ENCODE assay signal across 16 cellular contexts in the genomic region with DNA sequence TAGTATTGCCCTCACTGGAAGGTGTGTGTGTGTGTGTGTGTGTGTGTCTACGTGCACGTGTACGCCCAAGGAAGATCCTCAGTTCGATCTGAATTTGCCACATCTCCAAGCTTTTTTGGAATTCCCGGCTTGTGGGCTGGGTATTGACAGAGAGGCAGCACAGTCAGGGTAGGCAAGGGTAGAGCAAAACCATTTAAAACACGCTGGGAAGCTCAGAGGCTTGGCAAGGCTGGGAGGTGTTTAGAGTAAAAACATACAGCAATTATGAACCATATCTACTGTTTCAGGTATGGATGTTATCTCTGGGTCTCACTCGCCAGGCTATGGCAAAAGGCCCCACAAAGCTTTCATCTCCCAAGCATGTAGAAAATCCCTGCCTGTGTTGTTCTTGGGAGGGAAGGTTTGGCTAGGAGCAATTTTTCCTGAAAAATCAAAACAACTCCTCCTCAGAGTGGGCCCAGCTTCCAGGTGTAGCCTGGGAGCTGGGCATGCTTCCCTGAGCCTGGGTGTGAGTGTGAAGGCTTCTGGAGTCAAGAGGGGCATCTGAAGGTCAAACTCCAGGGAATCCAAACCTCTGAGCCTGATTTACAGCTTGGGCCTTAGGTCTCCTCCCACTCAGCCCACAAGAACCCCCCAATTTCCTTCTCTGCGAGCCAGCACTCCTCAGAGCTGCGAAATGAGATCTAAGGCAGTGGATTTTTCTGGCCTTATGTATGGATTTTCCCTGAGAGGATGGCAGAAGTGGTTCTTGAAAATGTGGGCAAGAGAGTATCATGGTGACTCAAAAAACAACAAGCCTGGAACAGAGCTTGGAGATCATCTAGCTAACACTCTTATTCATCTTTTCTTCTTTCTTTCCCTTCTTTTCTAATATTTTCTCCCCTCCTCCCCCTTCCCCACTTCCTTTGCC.
"Had no signal": no experiment of that assay in that cellular context is flagged by ENCODE, and none has a peak within 500 bp of the region (broad histone marks: within the 10 kb centered on the region; RNA-seq: fewer than 3 reads in every experiment).

No MANE protein-coding gene starts in this region.

- H3K36me3 Mint-ChIP-seq: natural killer cell; stimulated activated effector memory CD8-positive, alpha-beta T cell treated with anti-CD3 and anti-CD28 coated beads, Interleukin-12 subunit alpha, Interleukin-12 subunit beta, amount 100 ng/mL, for 72 hours; type B pancreatic cell had no signal

- DNase-seq: activated CD4-positive, alpha-beta T cell treated with anti-CD3 and anti-CD28 coated beads, Interleukin-2, amount 10 ng/mL, durations not matched to agents 24 days and 14 days; activated CD4-positive, CD25-positive, alpha-beta regulatory T cell; activated CD8-positive, alpha-beta memory T cell treated with anti-CD3 and anti-CD28 coated beads, Interleukin-2, amount 50 U/mL, for 48 hours; activated gamma-delta T cell; activated T-cell treated with anti-CD3 and anti-CD28 coated beads, Interleukin-2, amount 50 U/mL, for 72 hours; amniotic stem cell; dorsolateral prefrontal cortex; kidney; mesenchymal stem cell; natural killer cell; occipital lobe had no signal

- H3K9me3 Mint-ChIP-seq: natural killer cell; stimulated activated effector memory CD8-positive, alpha-beta T cell treated with anti-CD3 and anti-CD28 coated beads, Interleukin-12 subunit alpha, Interleukin-12 subunit beta, amount 100 ng/mL, for 72 hours; T-helper 2 cell treated with Interferon-gamma antibody and Interleukin-4, amounts not matched to agents 5 μg/mL and 100 μg/mL, for 36 hours; type B pancreatic cell had no signal

- H3K4me3 ChIP-seq: dorsolateral prefrontal cortex, hepatocyte had no signal

- H3K4me3 Mint-ChIP-seq: activated CD4-positive, alpha-beta T cell treated with anti-CD3 and anti-CD28 coated beads, Interleukin-2, amount 10 ng/mL, durations not matched to agents 24 days and 14 days; activated T-cell treated with anti-CD3 and anti-CD28 coated beads, Interleukin-2, amount 50 U/mL, for 72 hours; natural killer cell; stimulated activated effector memory CD8-positive, alpha-beta T cell treated with anti-CD3 and anti-CD28 coated beads, Interleukin-12 subunit alpha, Interleukin-12 subunit beta, amount 100 ng/mL, for 72 hours; T-helper 2 cell treated with Interferon-gamma antibody and Interleukin-4, amounts not matched to agents 5 μg/mL and 100 μg/mL, for 36 hours; type B pancreatic cell had no signal

- H3K4me2 ChIP-seq: hepatocyte had no signal

- H3K4me1 Mint-ChIP-seq: natural killer cell had no signal

- H3K27ac ChIP-seq: dorsolateral prefrontal cortex, hepatocyte had no signal

- H3K79me2 ChIP-seq: hepatocyte had no signal

- H2AFZ ChIP-seq: hepatocyte had no signal

- H3K27me3 ChIP-seq: dorsolateral prefrontal cortex, hepatocyte had no signal

- H3K27me3 Mint-ChIP-seq: activated CD4-positive, alpha-beta T cell treated with anti-CD3 and anti-CD28 coated beads, Interleukin-2, amount 10 ng/mL, durations not matched to agents 24 days and 14 days; type B pancreatic cell had no signal

- ATAC-seq: activated naive CD4-positive, alpha-beta T cell treated with anti-CD3 and anti-CD28 coated beads, Interleukin-2, amount 50 U/mL, for 72 hours; activated T-cell treated with anti-CD3 and anti-CD28 coated beads, Interleukin-2, amount 50 U/mL, for 72 hours; natural killer cell; stimulated activated effector memory CD8-positive, alpha-beta T cell treated with anti-CD3 and anti-CD28 coated beads, Interleukin-12 subunit alpha, Interleukin-12 subunit beta, amount 100 ng/mL, for 72 hours had no signal

- H3K27ac Mint-ChIP-seq: activated CD4-positive, alpha-beta T cell treated with anti-CD3 and anti-CD28 coated beads, Interleukin-2, amount 10 ng/mL, durations not matched to agents 24 days and 14 days; activated naive CD4-positive, alpha-beta T cell treated with anti-CD3 and anti-CD28 coated beads, Interleukin-2, amount 50 U/mL, for 72 hours; activated T-cell treated with anti-CD3 and anti-CD28 coated beads, Interleukin-2, amount 50 U/mL, for 72 hours; natural killer cell; stimulated activated effector memory CD8-positive, alpha-beta T cell treated with anti-CD3 and anti-CD28 coated beads, Interleukin-12 subunit alpha, Interleukin-12 subunit beta, amount 100 ng/mL, for 72 hours; T-helper 2 cell treated with Interferon-gamma antibody and Interleukin-4, amounts not matched to agents 5 μg/mL and 100 μg/mL, for 36 hours; type B pancreatic cell had no signal

- FAIRE-seq: kidney had no signal
